8 cellular contexts compared by ENCODE assay signal in the genomic region with DNA sequence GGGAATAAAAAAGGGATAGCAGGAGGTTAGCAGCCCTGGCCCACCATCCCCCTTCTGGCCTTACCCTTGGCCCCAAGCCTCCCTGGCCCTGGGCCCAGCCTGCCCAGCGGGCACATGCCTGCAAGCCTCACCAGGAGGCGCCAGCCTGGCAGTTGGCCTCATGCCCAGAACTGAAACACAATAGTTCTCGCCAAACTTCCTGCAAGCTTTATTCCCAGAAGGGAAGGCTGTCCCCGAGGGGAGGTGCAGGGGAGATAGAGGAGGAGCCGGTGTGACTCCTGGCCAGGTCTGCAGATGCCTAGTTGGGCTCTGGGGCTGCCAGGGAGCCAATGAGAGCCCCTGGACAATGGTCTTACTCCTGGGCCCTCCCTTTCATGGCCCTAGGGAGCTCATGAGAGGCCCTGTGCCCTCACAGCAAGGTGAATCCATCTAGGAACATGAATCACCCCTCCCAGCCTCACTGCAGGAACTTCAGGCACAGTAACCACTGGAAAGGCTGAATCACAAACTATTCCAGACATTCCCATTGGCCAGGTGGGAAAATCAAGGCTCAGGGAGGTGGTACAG. TPM values are rescaled to one million over a fixed set of nuclear protein-coding genes. Genes with fewer than 3 reads are reported as not detected.
DNase-seq lines count a peak whose midpoint lies in the region; ATAC-seq and TF ChIP-seq lines count a peak whose summit lies in the region.

No MANE protein-coding gene starts in this region.

- H3K27me3 ChIP-seq in left lung = peaks cover 0 to 7% of the 10 kb centered on the region in 2 donors

- intact Hi-C loops in left lung (cut with DNase I) = no loop called here

- H3K27ac ChIP-seq in left lung = peak overlapping the region; percentile 13 to 53

- H3K4me3 ChIP-seq in cardiac fibroblast (replicated peaks in 1 of 2; ENCODE audit: low read depth in 2 of 2, low read length in 2 of 2) = no peak overlapping the region
- H3K4me3 ChIP-seq in left lung = no peak overlapping the region

- no peaks in the 10 kb centered on the region for H3K9me3 ChIP-seq in left lung

- peaks cover 4 to 33% of the 10 kb centered on the region in 2 donors for H3K4me1 ChIP-seq in left lung

- no peaks in the 10 kb centered on the region for H3K36me3 ChIP-seq in left lung

- TF ChIP-seq CTCF in GM12873 (IDR thresholded peaks at IDR 0.05; ENCODE audit: insufficient read depth, low read depth, low read length, missing control alignments) (peak; percentile 15), cardiac fibroblast (IDR thresholded peaks at IDR 0.05; ENCODE audit: low read depth, low read length) (peak; percentile 33), left lung (IDR thresholded peaks at IDR 0.05) (peak; percentile 35 to 37)

- DNase-seq in NCI-H446 (lab: John Stamatoyannopoulos, UW) = peak; percentile 89 to 99
- peak; percentile 86 to 95 for DNase-seq in cardiac fibroblast (ENCODE audit: low read depth in 2 of 2)
- DNase-seq in left lung = peak; percentile 81 to 88
- DNase-seq in HuH-7 (ENCODE audit: low spot score) = no peak
- no peak for DNase-seq in stimulated activated CD4-positive, alpha-beta T cell treated with anti-CD3 and anti-CD28 coated beads, Interleukin-15, amount 100 ng/mL, for 24 hours

- peak; percentile 68 for ATAC-seq in left lung
- ATAC-seq in HG02870 (IDR thresholded peaks at IDR 0.05; ENCODE audit: unreplicated experiment) = no peak
- ATAC-seq in HG02973 (IDR thresholded peaks at IDR 0.05; ENCODE audit: unreplicated experiment) = no peak

RNA-seq across cellular contexts. Expression of a gene that starts 4.0 kb away (rescaled TPM):
- 1 to 10 TPM in 1 of 2 donors, not detected in 1; 3.2 TPM for total RNA-seq in left lung

RNA-seq across cellular contexts. Expression of a gene that starts 37.5 kb away (rescaled TPM):
- total RNA-seq in left lung = under 1 TPM; 0.38 to 0.60 TPM

Comparison
In these comparisons a context has a peak if more than half of its experiments do, and no peak if none do; other contexts are left out.
1. DNase-seq: peak in NCI-H446 (2 of 2), cardiac fibroblast (2 of 2) and left lung (2 of 2); none in HuH-7 (single experiment) and stimulated activated CD4-positive, alpha-beta T cell treated with anti-CD3 and anti-CD28 coated beads, Interleukin-15, amount 100 ng/mL, for 24 hours (single experiment).
2. Peak in every context shown above with its lines, with median percentiles within 50 percentile points of each other: CTCF ChIP-seq.